ENCODE assay signal across 9 cellular contexts in genomic region chr3:37147676-37148075, GRCh38.
"Had no signal": no experiment of that assay in that cellular context is flagged by ENCODE, and none has a peak within 500 bp of the region (broad histone marks: within the 10 kb centered on the region; RNA-seq: fewer than 3 reads in every experiment).

No MANE protein-coding gene starts in this region.

- H3K27ac ChIP-seq: ascending aorta, ovary had no signal

- H3K36me3 ChIP-seq: ovary had no signal

- ATAC-seq: heart right ventricle, left lung had no signal

- DNase-seq: activated CD4-positive, alpha-beta T cell treated with anti-CD3 and anti-CD28 coated beads for 48 hours; activated naive CD4-positive, alpha-beta T cell; foreskin melanocyte; heart right ventricle; islet precursor cell; left lung; ovary had no signal

- H3K4me3 ChIP-seq: ascending aorta, heart right ventricle, left lung, ovary, tibial nerve had no signal

- H3K9me3 ChIP-seq: ascending aorta, heart right ventricle, left lung, ovary, tibial nerve had no signal

- H3K27me3 ChIP-seq: ascending aorta, heart right ventricle, left lung, ovary, tibial nerve had no signal
